Comparison of ENCODE assay signal across 8 cellular contexts in genomic region chr1:89363196-89363595, GRCh38. TPM values are rescaled to one million over a fixed set of nuclear protein-coding genes. Genes with fewer than 3 reads are reported as not detected.
DNase-seq lines count a peak whose midpoint lies in the region; ATAC-seq lines count a peak whose summit lies in the region.

No MANE protein-coding gene starts in this region.

- DNase-seq in CD4-positive, alpha-beta memory T cell, result no peak
- DNase-seq in amniotic epithelial cell (ENCODE audit: low read depth) (peak; percentile 30), mesenteric fat pad (ENCODE audit: low spot score) (no peak), T1000 (lab: John Stamatoyannopoulos, UW) (no peak), NCI-H2227 (lab: John Stamatoyannopoulos, UW; ENCODE audit: unreplicated experiment) (no peak), D341Med (ENCODE audit: low spot score) (no peak)

- POLR2A ChIA-PET in CD4-positive, alpha-beta memory T cell (lab: Charles Lee; ENCODE audit: partially characterized antibody), result interaction anchor here (1.0 to 1.3 kb wide), 2 partner anchors 236 to 361 kb away, joined by 3 to 5 read pairs; no protein-coding TSS in a partner anchor

- no peaks in the 10 kb centered on the region for H3K36me3 Mint-ChIP-seq in CD4-positive, alpha-beta memory T cell

- H3K36me3 ChIP-seq in CD4-positive, alpha-beta memory T cell (ENCODE audit: insufficient read depth, low read length), result no peaks in the 10 kb centered on the region

- no peaks in the 10 kb centered on the region for H3K9me3 ChIP-seq in CD4-positive, alpha-beta memory T cell (ENCODE audit: control insufficient read depth in 1 of 2, low read length in 2 of 2)

- peak; percentile 53 for ATAC-seq in GM19324 (IDR thresholded peaks at IDR 0.05; ENCODE audit: low FRiP score, unreplicated experiment)
- peak; percentile 89 for ATAC-seq in HG03103 (IDR thresholded peaks at IDR 0.05; ENCODE audit: low read depth, unreplicated experiment)

- intact Hi-C loops in CD4-positive, alpha-beta memory T cell (cut with micrococcal nuclease), result no loop called here

- no peak overlapping the region for H3K27ac ChIP-seq in CD4-positive, alpha-beta memory T cell (ENCODE audit: low read depth, low read length)

- CTCF ChIA-PET in CD4-positive, alpha-beta memory T cell (lab: Charles Lee; ENCODE audit: partially characterized antibody), result interaction anchor here (1.0 to 12.1 kb wide), 6 partner anchors 88 to 390 kb away, joined by 3 to 147 read pairs (median 6); no protein-coding TSS in a partner anchor

- H3K27ac Mint-ChIP-seq in CD4-positive, alpha-beta memory T cell, result peak overlapping the region in 4 of 7 donors; percentile 10 to 32 (median 15)

- H3K27me3 Mint-ChIP-seq in CD4-positive, alpha-beta memory T cell, result peaks cover 0 to 1% of the 10 kb centered on the region in 2 donors

- H3K27me3 ChIP-seq in CD4-positive, alpha-beta memory T cell (ENCODE audit: insufficient read depth, low read length), result no peaks in the 10 kb centered on the region

- peaks cover 17% of the 10 kb centered on the region for H3K4me1 ChIP-seq in CD4-positive, alpha-beta memory T cell (ENCODE audit: insufficient read depth, low read length)

- no peaks in the 10 kb centered on the region for H3K9me3 Mint-ChIP-seq in CD4-positive, alpha-beta memory T cell

- no peak overlapping the region for H3K4me3 ChIP-seq in CD4-positive, alpha-beta memory T cell (ENCODE audit: low read length in 2 of 2)

- H3K4me3 Mint-ChIP-seq in CD4-positive, alpha-beta memory T cell, result peak overlapping the region in 5 of 8 donors; percentile 3 to 50 (median 26)

- H3K4me1 Mint-ChIP-seq in CD4-positive, alpha-beta memory T cell, result peaks cover 11 to 22% (median 14%) of the 10 kb centered on the region in 4 donors

RNA-seq across cellular contexts. Expression of gene GBP6, which starts 0.7 kb away (rescaled TPM):
- under 1 TPM; 0.17 to 0.23 TPM for total RNA-seq in CD4-positive, alpha-beta memory T cell
- polyA plus RNA-seq in CD4-positive, alpha-beta memory T cell, result under 1 TPM; 0.17 to 0.30 TPM
- not detected for total RNA-seq in mesenteric fat pad
